ENCODE assay signal across 27 cellular contexts in genomic region chr2:240717181-240717641, GRCh38. TPM values are rescaled to one million over a fixed set of nuclear protein-coding genes. Genes with fewer than 3 reads are reported as not detected.
"Had no signal": no experiment of that assay in that cellular context is flagged by ENCODE, and none has a peak within 500 bp of the region (broad histone marks: within the 10 kb centered on the region; RNA-seq: fewer than 3 reads in every experiment).

No MANE protein-coding gene starts in this region.

- H3K9me3 Mint-ChIP-seq: IgD-negative memory B cell had no signal

- H3K36me3 Mint-ChIP-seq: IgD-negative memory B cell had no signal

- ATAC-seq: K562, SK-N-SH treated with all-trans-retinoic acid at 6 μM for 48 hours had no signal

- H3K4me3 ChIP-seq: K562, SJCRH30 had no signal

- H3K9ac ChIP-seq: KMS-11 had no signal

- H3K4me1 ChIP-seq: SJCRH30 had no signal

- H3K36me3 ChIP-seq: SJCRH30 had no signal

- H3K27me3 ChIP-seq: SJCRH30 had no signal

- FAIRE-seq: K562, RCC 7860 had no signal

- H3K27ac Mint-ChIP-seq: IgD-negative memory B cell had no signal

- H3K4me3 Mint-ChIP-seq: IgD-negative memory B cell had no signal

- H3K27ac ChIP-seq: KMS-11, SJCRH30 had no signal

- H3K9me3 ChIP-seq: SJCRH30 had no signal

- DNase-seq: Kasumi-1, MM.1S, MV-4-11, NCI-H1048, NCI-H1105, NCI-H1417 treated with DMSO at 0.1 percent for 48 hours, NCI-H146, NCI-H1694 treated with DMSO at 0.1 percent for 48 hours, NCI-H1930, NCI-H2081, NCI-H2107, NCI-H2227 treated with DMSO at 0.1 percent for 48 hours, NCI-H446, NCI-H510A, NCI-H524 treated with DMSO at 0.1 percent for 48 hours, NCI-H69, NCI-H774, RPMI8226, SHP77 treated with DMSO at 0.1 percent for 48 hours, SJCRH30 had no signal

- H3K4me1 Mint-ChIP-seq: IgD-negative memory B cell had no signal

RNA-seq across cellular contexts. Expression of gene AQP12A, which starts 25.5 kb away (rescaled TPM):
- total RNA-seq: HT1080, K562, M059J, SJCRH30 had no signal
- polyA plus RNA-seq: IgD-negative memory B cell, K562 had no signal

RNA-seq across cellular contexts. Expression of gene AQP12B, which starts 34.5 kb away (rescaled TPM):
- total RNA-seq: HT1080, K562, M059J, SJCRH30 had no signal
- polyA plus RNA-seq: IgD-negative memory B cell, K562 had no signal
